In the genomic region with DNA sequence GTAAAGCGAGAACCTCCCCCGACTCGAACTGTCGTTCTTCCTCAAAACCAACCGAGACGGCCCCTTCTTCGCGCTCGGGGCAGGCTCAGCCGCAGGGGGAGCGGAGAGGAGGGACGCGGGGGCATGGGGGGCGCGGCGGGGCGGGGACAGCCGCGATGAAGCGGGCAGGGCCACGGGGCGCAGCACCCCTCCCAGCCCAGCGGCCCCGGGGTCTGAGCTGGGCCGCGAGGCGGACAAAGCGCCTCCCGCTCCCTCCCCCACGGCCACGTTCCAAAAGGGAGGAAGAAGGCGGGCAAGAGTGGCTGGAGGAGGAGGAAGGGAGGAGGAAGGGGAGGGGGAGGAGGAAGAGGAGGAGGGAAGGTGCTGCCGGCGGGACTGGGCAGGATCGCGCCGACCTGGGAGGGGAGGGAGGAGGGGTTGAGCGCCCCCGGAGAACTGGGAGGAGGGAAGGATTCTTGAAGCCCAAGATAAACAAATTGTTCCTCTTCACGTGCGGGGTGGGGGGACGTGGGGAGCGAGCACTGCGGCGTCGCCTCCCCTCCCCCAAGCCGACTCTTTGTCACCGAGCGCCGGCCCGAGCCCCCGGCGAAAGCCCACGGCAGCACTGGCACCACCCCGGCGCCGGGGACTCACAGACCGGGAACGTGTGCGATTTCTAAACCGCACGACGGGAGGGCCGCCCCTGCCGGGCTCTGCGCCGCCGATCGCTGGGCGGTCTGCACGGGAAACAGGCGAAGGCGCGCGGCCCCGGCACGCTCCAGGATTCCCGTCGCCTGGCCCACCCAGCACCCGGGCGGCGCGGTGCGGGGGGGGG, we compare ENCODE assay signal across 8 cellular contexts. TPM values are rescaled to one million over a fixed set of nuclear protein-coding genes. Genes with fewer than 3 reads are reported as not detected.
DNase-seq lines count a peak whose midpoint lies in the region; ATAC-seq and TF ChIP-seq lines count a peak whose summit lies in the region.

No MANE protein-coding gene starts in this region.

- H3K9me3 ChIP-seq in fibroblast of lung (ENCODE audit: control insufficient read depth, insufficient read depth, low read depth, low read length) = no peaks in the 10 kb centered on the region
- H3K9me3 ChIP-seq in muscle layer of duodenum (ENCODE audit: control insufficient read depth in 1 of 2, low read length in 2 of 2) = no peaks in the 10 kb centered on the region

- TF ChIP-seq CTCF in fibroblast of lung (conservative IDR thresholded peaks at IDR 0.05 in 1 of 2, IDR thresholded peaks at IDR 0.05 in 1 of 2; ENCODE audit: low read depth in 1 of 2, low read length in 2 of 2) = no peak

- TF ChIP-seq POLR2A in Raji (IDR thresholded peaks at IDR 0.05; ENCODE audit: insufficient read depth, low read depth, low read length) = 0 out of 2 replicates have a peak, but pooled peaks have one; percentile 16

- H3K27me3 ChIP-seq in fibroblast of lung (ENCODE audit: control insufficient read depth, insufficient read depth, low read length) (no peaks in the 10 kb centered on the region), muscle layer of duodenum (ENCODE audit: low read depth, low read length) (no peaks in the 10 kb centered on the region)

- H3K4me1 ChIP-seq in fibroblast of lung (ENCODE audit: control insufficient read depth, extremely low read depth, insufficient read depth, low read length) = no peaks in the 10 kb centered on the region
- H3K4me1 ChIP-seq in muscle layer of duodenum (ENCODE audit: control insufficient read depth in 1 of 2, insufficient read depth in 2 of 2, low read length in 2 of 2) = no peaks in the 10 kb centered on the region

- no peaks in the 10 kb centered on the region for H4K20me1 ChIP-seq in fibroblast of lung (ENCODE audit: control insufficient read depth, extremely low read depth, insufficient read depth, low read length)

- H3K36me3 ChIP-seq in fibroblast of lung (ENCODE audit: control insufficient read depth, insufficient read depth, low read length) (no peaks in the 10 kb centered on the region), muscle layer of duodenum (ENCODE audit: control insufficient read depth in 1 of 2, insufficient read depth in 2 of 2, low read length in 2 of 2) (no peaks in the 10 kb centered on the region)

- peak; percentile 74 for DNase-seq in GM04504 (ENCODE audit: low read depth)
- peak; percentile 92 for DNase-seq in M059J (ENCODE audit: low read depth)
- peak; percentile 75 for DNase-seq in activated effector memory CD4-positive, alpha-beta T cell treated with anti-CD3 and anti-CD28 coated beads, Interleukin-2, amount 50 U/mL, for 16 hours
- peak; percentile 97 for DNase-seq in fibroblast of lung (ENCODE audit: low read depth in 2 of 2)
- DNase-seq in stimulated activated naive CD8-positive, alpha-beta T cell treated with anti-CD3 and anti-CD28 coated beads, Interleukin-15, Interleukin-2, amounts not matched to agents 100 U/mL and 50 U/mL, for 24 hours = peak; percentile 72

- ATAC-seq in stimulated activated naive CD8-positive, alpha-beta T cell treated with anti-CD3 and anti-CD28 coated beads, Interleukin-15, Interleukin-2, amounts not matched to agents 100 U/mL and 50 U/mL, for 24 hours = peak; percentile 39
- no peak for ATAC-seq in HG02973 (IDR thresholded peaks at IDR 0.05; ENCODE audit: unreplicated experiment)

- peak overlapping the region; percentile 67 for H2AFZ ChIP-seq in fibroblast of lung (ENCODE audit: low read length)

- H3K79me2 ChIP-seq in fibroblast of lung (ENCODE audit: control insufficient read depth, insufficient read depth, low read length) = no peaks in the 10 kb centered on the region

- H3K4me3 ChIP-seq in fibroblast of lung (replicated peaks in 1 of 4; ENCODE audit: control extremely low read depth in 1 of 4, insufficient read depth in 1 of 4, low read depth in 3 of 4, low read length in 4 of 4) = peak overlapping the region; percentile 85 to 99 (median 97)
- peak overlapping the region; percentile 70 to 92 for H3K4me3 ChIP-seq in muscle layer of duodenum (ENCODE audit: low read depth in 1 of 2, low read length in 2 of 2)

- H3K27ac ChIP-seq in fibroblast of lung (ENCODE audit: insufficient read depth, low read length) (peak overlapping the region; percentile 97), muscle layer of duodenum (ENCODE audit: low read length) (peak overlapping the region; percentile 93)

- peak overlapping the region; percentile 85 for H3K9ac ChIP-seq in fibroblast of lung (ENCODE audit: insufficient read depth, low read length)

- peak overlapping the region; percentile 59 for H3K4me2 ChIP-seq in fibroblast of lung (ENCODE audit: extremely low read depth, insufficient read depth, low read length)

RNA-seq across cellular contexts. Expression of a gene that starts 2.9 kb away (rescaled TPM):
- total RNA-seq in M059J (2014; rRNA removed; shearing (Covaris generic)) = 1.6 and 2.3 TPM in 2 replicates
- 2.0 and 2.1 TPM in 2 replicates for total RNA-seq in fibroblast of lung
- 2.6 and 2.8 TPM in 2 replicates for polyA plus RNA-seq in fibroblast of lung
- 1.2 and 1.9 TPM in 2 replicates for polyA plus RNA-seq in fibroblast of lung (2012)
- 1.3 and 3.6 TPM in 2 replicates for polyA minus RNA-seq in fibroblast of lung (ENCODE audit: low replicate concordance)
